Comparison of ENCODE assay signal across 1 cellular context in the genomic region with DNA sequence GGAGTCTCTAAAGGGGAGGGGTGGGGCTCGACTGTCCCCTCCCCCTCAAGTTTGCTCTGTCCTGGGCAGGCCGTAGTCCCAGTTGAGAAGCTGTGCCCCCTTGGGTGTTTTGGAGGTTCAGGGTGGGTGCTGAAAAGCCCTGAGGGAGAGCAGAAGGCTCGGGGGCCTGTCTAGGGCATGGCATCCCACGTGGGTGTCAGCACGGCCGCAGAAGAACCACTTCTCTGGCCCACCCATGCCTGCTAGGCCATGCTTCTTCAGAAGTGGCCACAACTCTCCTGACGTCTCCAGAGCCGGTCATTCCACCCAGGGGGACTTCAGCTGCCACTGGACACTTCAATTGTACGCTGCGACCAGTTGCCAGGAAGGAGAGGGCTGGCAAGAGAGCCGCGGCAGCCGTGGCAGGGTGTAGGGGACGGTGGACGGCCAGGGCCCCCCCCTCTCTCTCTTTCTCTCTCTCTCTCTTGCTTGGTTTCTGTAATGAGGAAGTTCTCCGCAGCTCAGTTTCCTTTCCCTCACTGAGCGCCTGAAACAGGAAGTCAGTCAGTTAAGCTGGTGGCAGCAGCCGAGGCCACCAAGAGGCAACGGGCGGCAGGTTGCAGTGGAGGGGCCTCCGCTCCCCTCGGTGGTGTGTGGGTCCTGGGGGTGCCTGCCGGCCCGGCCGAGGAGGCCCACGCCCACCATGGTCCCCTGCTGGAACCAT.
TF ChIP-seq lines count a peak whose summit lies in the region.

A gene (plus strand): TSS at position 546 of the 703 bp plus-strand sequence. CDS start 137 bp downstream, at position 683.

TF ChIP-seq in HepG2, 621 proteins besides CTCF, POLR2A, EP300 and RAD21 (continued from another document and continues in another):
- TF ChIP-seq ELF3 (CRISPR knock-in tag; IDR thresholded peaks at IDR 0.05), result peak; percentile 91
- TF ChIP-seq ZNF546 (CRISPR knock-in tag; conservative IDR thresholded peaks at IDR 0.05), result no peak; the same call in 1 of the 2 replicates
- TF ChIP-seq HNF4G (IDR thresholded peaks at IDR 0.05; ENCODE audit: borderline replicate concordance, low read depth, low read length), result no peak
- TF ChIP-seq HNF4G (CRISPR knock-in tag; IDR thresholded peaks at IDR 0.05; ENCODE audit: borderline replicate concordance, low read depth), result 0 out of 2 replicates have a peak, but pooled peaks have one; percentile 41
- no peak for TF ChIP-seq ETV6 (CRISPR knock-in tag; conservative IDR thresholded peaks at IDR 0.05)
- TF ChIP-seq, protein P1, sequence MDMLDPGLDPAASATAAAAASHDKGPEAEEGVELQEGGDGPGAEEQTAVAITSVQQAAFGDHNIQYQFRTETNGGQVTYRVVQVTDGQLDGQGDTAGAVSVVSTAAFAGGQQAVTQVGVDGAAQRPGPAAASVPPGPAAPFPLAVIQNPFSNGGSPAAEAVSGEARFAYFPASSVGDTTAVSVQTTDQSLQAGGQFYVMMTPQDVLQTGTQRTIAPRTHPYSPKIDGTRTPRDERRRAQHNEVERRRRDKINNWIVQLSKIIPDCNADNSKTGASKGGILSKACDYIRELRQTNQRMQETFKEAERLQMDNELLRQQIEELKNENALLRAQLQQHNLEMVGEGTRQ (IDR thresholded peaks at IDR 0.05; ENCODE audit: low read depth, low read length), result no peak
- TF ChIP-seq, protein P1 (CRISPR knock-in tag; IDR thresholded peaks at IDR 0.05; ENCODE audit: borderline replicate concordance), result no peak
- no peak; the same call in 1 of the 2 replicates for TF ChIP-seq ZNF891 (CRISPR knock-in tag; IDR thresholded peaks at IDR 0.05)
- TF ChIP-seq, protein P2, sequence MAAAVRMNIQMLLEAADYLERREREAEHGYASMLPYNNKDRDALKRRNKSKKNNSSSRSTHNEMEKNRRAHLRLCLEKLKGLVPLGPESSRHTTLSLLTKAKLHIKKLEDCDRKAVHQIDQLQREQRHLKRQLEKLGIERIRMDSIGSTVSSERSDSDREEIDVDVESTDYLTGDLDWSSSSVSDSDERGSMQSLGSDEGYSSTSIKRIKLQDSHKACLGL (CRISPR knock-in tag; IDR thresholded peaks at IDR 0.05), result no peak
- TF ChIP-seq KDM4B (CRISPR knock-in tag; IDR thresholded peaks at IDR 0.05), result 0 out of 2 replicates have a peak, but pooled peaks have one; percentile 24
- no peak for TF ChIP-seq IRF2 (CRISPR knock-in tag; IDR thresholded peaks at IDR 0.05)
- TF ChIP-seq MED1 (CRISPR knock-in tag; IDR thresholded peaks at IDR 0.05), result no peak
- TF ChIP-seq LCORL (IDR thresholded peaks at IDR 0.05), result no peak
- peak; percentile 73; the same call in 1 of the 2 replicates for TF ChIP-seq LCORL (CRISPR knock-in tag; IDR thresholded peaks at IDR 0.05)
- TF ChIP-seq SRF (IDR thresholded peaks at IDR 0.05; ENCODE audit: low read depth, low read length), result no peak
- no peak for TF ChIP-seq JUN (CRISPR knock-in tag; IDR thresholded peaks at IDR 0.05)
- TF ChIP-seq, protein P3, sequence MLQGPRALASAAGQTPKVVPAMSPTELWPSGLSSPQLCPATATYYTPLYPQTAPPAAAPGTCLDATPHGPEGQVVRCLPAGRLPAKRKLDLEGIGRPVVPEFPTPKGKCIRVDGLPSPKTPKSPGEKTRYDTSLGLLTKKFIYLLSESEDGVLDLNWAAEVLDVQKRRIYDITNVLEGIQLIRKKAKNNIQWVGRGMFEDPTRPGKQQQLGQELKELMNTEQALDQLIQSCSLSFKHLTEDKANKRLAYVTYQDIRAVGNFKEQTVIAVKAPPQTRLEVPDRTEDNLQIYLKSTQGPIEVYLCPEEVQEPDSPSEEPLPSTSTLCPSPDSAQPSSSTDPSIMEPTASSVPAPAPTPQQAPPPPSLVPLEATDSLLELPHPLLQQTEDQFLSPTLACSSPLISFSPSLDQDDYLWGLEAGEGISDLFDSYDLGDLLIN (CRISPR knock-in tag; IDR thresholded peaks at IDR 0.05; ENCODE audit: borderline replicate concordance), result no peak
- TF ChIP-seq, protein P4, sequence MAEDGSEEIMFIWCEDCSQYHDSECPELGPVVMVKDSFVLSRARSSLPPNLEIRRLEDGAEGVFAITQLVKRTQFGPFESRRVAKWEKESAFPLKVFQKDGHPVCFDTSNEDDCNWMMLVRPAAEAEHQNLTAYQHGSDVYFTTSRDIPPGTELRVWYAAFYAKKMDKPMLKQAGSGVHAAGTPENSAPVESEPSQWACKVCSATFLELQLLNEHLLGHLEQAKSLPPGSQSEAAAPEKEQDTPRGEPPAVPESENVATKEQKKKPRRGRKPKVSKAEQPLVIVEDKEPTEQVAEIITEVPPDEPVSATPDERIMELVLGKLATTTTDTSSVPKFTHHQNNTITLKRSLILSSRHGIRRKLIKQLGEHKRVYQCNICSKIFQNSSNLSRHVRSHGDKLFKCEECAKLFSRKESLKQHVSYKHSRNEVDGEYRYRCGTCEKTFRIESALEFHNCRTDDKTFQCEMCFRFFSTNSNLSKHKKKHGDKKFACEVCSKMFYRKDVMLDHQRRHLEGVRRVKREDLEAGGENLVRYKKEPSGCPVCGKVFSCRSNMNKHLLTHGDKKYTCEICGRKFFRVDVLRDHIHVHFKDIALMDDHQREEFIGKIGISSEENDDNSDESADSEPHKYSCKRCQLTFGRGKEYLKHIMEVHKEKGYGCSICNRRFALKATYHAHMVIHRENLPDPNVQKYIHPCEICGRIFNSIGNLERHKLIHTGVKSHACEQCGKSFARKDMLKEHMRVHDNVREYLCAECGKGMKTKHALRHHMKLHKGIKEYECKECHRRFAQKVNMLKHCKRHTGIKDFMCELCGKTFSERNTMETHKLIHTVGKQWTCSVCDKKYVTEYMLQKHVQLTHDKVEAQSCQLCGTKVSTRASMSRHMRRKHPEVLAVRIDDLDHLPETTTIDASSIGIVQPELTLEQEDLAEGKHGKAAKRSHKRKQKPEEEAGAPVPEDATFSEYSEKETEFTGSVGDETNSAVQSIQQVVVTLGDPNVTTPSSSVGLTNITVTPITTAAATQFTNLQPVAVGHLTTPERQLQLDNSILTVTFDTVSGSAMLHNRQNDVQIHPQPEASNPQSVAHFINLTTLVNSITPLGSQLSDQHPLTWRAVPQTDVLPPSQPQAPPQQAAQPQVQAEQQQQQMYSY (CRISPR knock-in tag; IDR thresholded peaks at IDR 0.05), result no peak
- TF ChIP-seq ZNF780A (CRISPR knock-in tag; IDR thresholded peaks at IDR 0.05), result no peak
- no peak for TF ChIP-seq ZFAT (CRISPR knock-in tag; conservative IDR thresholded peaks at IDR 0.05)
- no peak for TF ChIP-seq MEF2D (CRISPR knock-in tag; IDR thresholded peaks at IDR 0.05)
- TF ChIP-seq, protein P5, sequence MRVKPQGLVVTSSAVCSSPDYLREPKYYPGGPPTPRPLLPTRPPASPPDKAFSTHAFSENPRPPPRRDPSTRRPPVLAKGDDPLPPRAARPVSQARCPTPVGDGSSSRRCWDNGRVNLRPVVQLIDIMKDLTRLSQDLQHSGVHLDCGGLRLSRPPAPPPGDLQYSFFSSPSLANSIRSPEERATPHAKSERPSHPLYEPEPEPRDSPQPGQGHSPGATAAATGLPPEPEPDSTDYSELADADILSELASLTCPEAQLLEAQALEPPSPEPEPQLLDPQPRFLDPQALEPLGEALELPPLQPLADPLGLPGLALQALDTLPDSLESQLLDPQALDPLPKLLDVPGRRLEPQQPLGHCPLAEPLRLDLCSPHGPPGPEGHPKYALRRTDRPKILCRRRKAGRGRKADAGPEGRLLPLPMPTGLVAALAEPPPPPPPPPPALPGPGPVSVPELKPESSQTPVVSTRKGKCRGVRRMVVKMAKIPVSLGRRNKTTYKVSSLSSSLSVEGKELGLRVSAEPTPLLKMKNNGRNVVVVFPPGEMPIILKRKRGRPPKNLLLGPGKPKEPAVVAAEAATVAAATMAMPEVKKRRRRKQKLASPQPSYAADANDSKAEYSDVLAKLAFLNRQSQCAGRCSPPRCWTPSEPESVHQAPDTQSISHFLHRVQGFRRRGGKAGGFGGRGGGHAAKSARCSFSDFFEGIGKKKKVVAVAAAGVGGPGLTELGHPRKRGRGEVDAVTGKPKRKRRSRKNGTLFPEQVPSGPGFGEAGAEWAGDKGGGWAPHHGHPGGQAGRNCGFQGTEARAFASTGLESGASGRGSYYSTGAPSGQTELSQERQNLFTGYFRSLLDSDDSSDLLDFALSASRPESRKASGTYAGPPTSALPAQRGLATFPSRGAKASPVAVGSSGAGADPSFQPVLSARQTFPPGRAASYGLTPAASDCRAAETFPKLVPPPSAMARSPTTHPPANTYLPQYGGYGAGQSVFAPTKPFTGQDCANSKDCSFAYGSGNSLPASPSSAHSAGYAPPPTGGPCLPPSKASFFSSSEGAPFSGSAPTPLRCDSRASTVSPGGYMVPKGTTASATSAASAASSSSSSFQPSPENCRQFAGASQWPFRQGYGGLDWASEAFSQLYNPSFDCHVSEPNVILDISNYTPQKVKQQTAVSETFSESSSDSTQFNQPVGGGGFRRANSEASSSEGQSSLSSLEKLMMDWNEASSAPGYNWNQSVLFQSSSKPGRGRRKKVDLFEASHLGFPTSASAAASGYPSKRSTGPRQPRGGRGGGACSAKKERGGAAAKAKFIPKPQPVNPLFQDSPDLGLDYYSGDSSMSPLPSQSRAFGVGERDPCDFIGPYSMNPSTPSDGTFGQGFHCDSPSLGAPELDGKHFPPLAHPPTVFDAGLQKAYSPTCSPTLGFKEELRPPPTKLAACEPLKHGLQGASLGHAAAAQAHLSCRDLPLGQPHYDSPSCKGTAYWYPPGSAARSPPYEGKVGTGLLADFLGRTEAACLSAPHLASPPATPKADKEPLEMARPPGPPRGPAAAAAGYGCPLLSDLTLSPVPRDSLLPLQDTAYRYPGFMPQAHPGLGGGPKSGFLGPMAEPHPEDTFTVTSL (CRISPR knock-in tag; IDR thresholded peaks at IDR 0.05; ENCODE audit: borderline replicate concordance), result peak; percentile 60; the same call in 1 of the 2 replicates
- TF ChIP-seq DPF2 (CRISPR knock-in tag; IDR thresholded peaks at IDR 0.05; ENCODE audit: borderline replicate concordance, low read depth), result no peak
- TF ChIP-seq KLF11 (CRISPR knock-in tag; IDR thresholded peaks at IDR 0.05), result peak; percentile 15; the same call in 1 of the 2 replicates
- TF ChIP-seq NR2F1 (CRISPR knock-in tag; IDR thresholded peaks at IDR 0.05), result no peak
- no peak for TF ChIP-seq ZNF260 (CRISPR knock-in tag; IDR thresholded peaks at IDR 0.05; ENCODE audit: borderline replicate concordance, low read depth)
- no peak for TF ChIP-seq ZNF660 (CRISPR knock-in tag; IDR thresholded peaks at IDR 0.05; ENCODE audit: borderline replicate concordance, low read depth)
- TF ChIP-seq NFIB (CRISPR knock-in tag; IDR thresholded peaks at IDR 0.05; ENCODE audit: borderline replicate concordance), result no peak
- TF ChIP-seq MXD4 (CRISPR knock-in tag; IDR thresholded peaks at IDR 0.05), result peak; percentile 82; the same call in 1 of the 2 replicates
- TF ChIP-seq ZNF232 (CRISPR knock-in tag; IDR thresholded peaks at IDR 0.05; ENCODE audit: borderline replicate concordance), result 0 out of 2 replicates have a peak, but pooled peaks have one; percentile 47
- no peak for TF ChIP-seq ZNF484 (CRISPR knock-in tag; IDR thresholded peaks at IDR 0.05; ENCODE audit: borderline replicate concordance, low read depth)
- TF ChIP-seq TRIM24 (CRISPR knock-in tag; IDR thresholded peaks at IDR 0.05), result no peak
- peak; percentile 56; the same call in 1 of the 2 replicates for TF ChIP-seq ZNF274 (CRISPR knock-in tag; IDR thresholded peaks at IDR 0.05)
- TF ChIP-seq, protein P6, sequence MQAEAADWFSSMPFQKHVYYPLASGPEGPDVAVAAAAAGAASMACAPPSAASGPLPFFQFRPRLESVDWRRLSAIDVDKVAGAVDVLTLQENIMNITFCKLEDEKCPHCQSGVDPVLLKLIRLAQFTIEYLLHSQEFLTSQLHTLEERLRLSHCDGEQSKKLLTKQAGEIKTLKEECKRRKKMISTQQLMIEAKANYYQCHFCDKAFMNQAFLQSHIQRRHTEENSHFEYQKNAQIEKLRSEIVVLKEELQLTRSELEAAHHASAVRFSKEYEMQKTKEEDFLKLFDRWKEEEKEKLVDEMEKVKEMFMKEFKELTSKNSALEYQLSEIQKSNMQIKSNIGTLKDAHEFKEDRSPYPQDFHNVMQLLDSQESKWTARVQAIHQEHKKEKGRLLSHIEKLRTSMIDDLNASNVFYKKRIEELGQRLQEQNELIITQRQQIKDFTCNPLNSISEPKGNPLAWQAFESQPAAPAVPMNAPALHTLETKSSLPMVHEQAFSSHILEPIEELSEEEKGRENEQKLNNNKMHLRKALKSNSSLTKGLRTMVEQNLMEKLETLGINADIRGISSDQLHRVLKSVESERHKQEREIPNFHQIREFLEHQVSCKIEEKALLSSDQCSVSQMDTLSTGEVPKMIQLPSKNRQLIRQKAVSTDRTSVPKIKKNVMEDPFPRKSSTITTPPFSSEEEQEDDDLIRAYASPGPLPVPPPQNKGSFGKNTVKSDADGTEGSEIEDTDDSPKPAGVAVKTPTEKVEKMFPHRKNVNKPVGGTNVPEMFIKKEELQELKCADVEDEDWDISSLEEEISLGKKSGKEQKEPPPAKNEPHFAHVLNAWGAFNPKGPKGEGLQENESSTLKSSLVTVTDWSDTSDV (CRISPR knock-in tag; IDR thresholded peaks at IDR 0.05), result peak; percentile 41; the same call in 1 of the 2 replicates
- TF ChIP-seq, protein P7, sequence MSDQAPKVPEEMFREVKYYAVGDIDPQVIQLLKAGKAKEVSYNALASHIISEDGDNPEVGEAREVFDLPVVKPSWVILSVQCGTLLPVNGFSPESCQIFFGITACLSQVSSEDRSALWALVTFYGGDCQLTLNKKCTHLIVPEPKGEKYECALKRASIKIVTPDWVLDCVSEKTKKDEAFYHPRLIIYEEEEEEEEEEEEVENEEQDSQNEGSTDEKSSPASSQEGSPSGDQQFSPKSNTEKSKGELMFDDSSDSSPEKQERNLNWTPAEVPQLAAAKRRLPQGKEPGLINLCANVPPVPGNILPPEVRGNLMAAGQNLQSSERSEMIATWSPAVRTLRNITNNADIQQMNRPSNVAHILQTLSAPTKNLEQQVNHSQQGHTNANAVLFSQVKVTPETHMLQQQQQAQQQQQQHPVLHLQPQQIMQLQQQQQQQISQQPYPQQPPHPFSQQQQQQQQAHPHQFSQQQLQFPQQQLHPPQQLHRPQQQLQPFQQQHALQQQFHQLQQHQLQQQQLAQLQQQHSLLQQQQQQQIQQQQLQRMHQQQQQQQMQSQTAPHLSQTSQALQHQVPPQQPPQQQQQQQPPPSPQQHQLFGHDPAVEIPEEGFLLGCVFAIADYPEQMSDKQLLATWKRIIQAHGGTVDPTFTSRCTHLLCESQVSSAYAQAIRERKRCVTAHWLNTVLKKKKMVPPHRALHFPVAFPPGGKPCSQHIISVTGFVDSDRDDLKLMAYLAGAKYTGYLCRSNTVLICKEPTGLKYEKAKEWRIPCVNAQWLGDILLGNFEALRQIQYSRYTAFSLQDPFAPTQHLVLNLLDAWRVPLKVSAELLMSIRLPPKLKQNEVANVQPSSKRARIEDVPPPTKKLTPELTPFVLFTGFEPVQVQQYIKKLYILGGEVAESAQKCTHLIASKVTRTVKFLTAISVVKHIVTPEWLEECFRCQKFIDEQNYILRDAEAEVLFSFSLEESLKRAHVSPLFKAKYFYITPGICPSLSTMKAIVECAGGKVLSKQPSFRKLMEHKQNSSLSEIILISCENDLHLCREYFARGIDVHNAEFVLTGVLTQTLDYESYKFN (CRISPR knock-in tag; conservative IDR thresholded peaks at IDR 0.05), result 0 out of 2 replicates have a peak, but pooled peaks have one; percentile 17
- TF ChIP-seq NFIC (IDR thresholded peaks at IDR 0.05; ENCODE audit: low read length), result no peak
- no peak for TF ChIP-seq TP53 (CRISPR knock-in tag; conservative IDR thresholded peaks at IDR 0.05)
